ENCODE assay signal across 12 cellular contexts in genomic region chr11:126060651-126061220, GRCh38. TPM values are rescaled to one million over a fixed set of nuclear protein-coding genes. Genes with fewer than 3 reads are reported as not detected.
DNase-seq lines count a peak whose midpoint lies in the region; ATAC-seq and TF ChIP-seq lines count a peak whose summit lies in the region.
"Had no signal": no experiment of that assay in that cellular context is flagged by ENCODE, and none has a peak within 500 bp of the region (broad histone marks: within the 10 kb centered on the region; RNA-seq: fewer than 3 reads in every experiment).

No MANE protein-coding gene starts in this region.

- intact Hi-C loops in PC-3 (cut with micrococcal nuclease), result loop anchor here (1.0 to 5.0 kb wide), 8 partner anchors 20 to 168 kb away; no protein-coding TSS in a partner anchor

- POLR2A ChIA-PET in PC-3 (lab: Charles Lee; ENCODE audit: unreplicated experiment), result no interaction called here

- H3K4me1 Mint-ChIP-seq in activated T-cell treated with anti-CD3 and anti-CD28 coated beads, Interleukin-2, amount 50 U/mL, for 72 hours (ENCODE audit: low read depth), result peaks cover 7% of the 10 kb centered on the region

- H3K27ac Mint-ChIP-seq in activated T-cell treated with anti-CD3 and anti-CD28 coated beads, Interleukin-2, amount 50 U/mL, for 72 hours, result no peak overlapping the region

- H3K4me3 ChIP-seq in PC-3 (ENCODE audit: low read length), result no peak overlapping the region
- H3K4me3 ChIP-seq in smooth muscle cell, result peak overlapping the region; percentile 96

- peaks cover 0 to 2% of the 10 kb centered on the region in 2 donors for H3K36me3 Mint-ChIP-seq in activated T-cell treated with anti-CD3 and anti-CD28 coated beads, Interleukin-2, amount 50 U/mL, for 72 hours (ENCODE audit: insufficient read depth in 2 of 2)

- H3K4me1 ChIP-seq in PC-3 (ENCODE audit: insufficient read depth, low read length), result peaks cover 22% of the 10 kb centered on the region
- peaks cover 29% of the 10 kb centered on the region for H3K4me1 ChIP-seq in smooth muscle cell (ENCODE audit: low read depth)

- H3K79me2 ChIP-seq in PC-3 (ENCODE audit: low read length), result no peaks in the 10 kb centered on the region
- H3K79me2 ChIP-seq in smooth muscle cell (ENCODE audit: low read depth), result peaks cover 8% of the 10 kb centered on the region

- no peaks in the 10 kb centered on the region for H4K20me1 ChIP-seq in PC-3 (ENCODE audit: low read length)
- peaks cover 6% of the 10 kb centered on the region for H4K20me1 ChIP-seq in smooth muscle cell (ENCODE audit: low read depth)

- peak overlapping the region; percentile 96 for H3K4me2 ChIP-seq in PC-3 (ENCODE audit: low read length)
- H3K4me2 ChIP-seq in smooth muscle cell, result peak overlapping the region; percentile 99

- BruUV-seq in PC-3 (replicated peaks; lab: Mats Ljungman, UMichigan), result no TSS peak

- H3K9ac ChIP-seq in PC-3 (ENCODE audit: low read length), result no peak overlapping the region
- H3K9ac ChIP-seq in smooth muscle cell (ENCODE audit: low read depth), result no peak overlapping the region

- H3K9me2 ChIP-seq in PC-3 (replicated peaks; ENCODE audit: low read length), result no peaks in the 10 kb centered on the region

- H3K36me3 ChIP-seq in PC-3 (ENCODE audit: low read depth, low read length) (no peaks in the 10 kb centered on the region), smooth muscle cell (ENCODE audit: low read depth) (no peaks in the 10 kb centered on the region)
- H3K36me3 ChIP-seq: thoracic aorta had no signal

- WGBS in smooth muscle cell (ENCODE audit: low lambda C conversion rate), result 67% methylated on average over 4 of the region's 4 CpGs

- CTCF ChIA-PET in PC-3 (lab: Charles Lee), result interaction anchor here (0.6 to 1.6 kb wide), 4 partner anchors 53 to 222 kb away, joined by 3 to 8 read pairs (median 4); no protein-coding TSS in a partner anchor

- H3K9me3 Mint-ChIP-seq in activated T-cell treated with anti-CD3 and anti-CD28 coated beads, Interleukin-2, amount 50 U/mL, for 72 hours, result no peaks in the 10 kb centered on the region

- DNase-seq in NCI-H1436 (lab: John Stamatoyannopoulos, UW), result peak; percentile 6
- no peak for DNase-seq in NCI-H1436 treated with DMSO at 0.1 percent for 48 hours (lab: John Stamatoyannopoulos, UW)
- peak; percentile 60 for DNase-seq in PC-3
- DNase-seq in kidney tubule cell (ENCODE audit: low spot score), result peak; percentile 45
- DNase-seq in smooth muscle cell (lab: John Stamatoyannopoulos, UW; ENCODE audit: unreplicated experiment), result no peak
- no peak for DNase-seq in activated T-cell treated with anti-CD3 and anti-CD28 coated beads, Interleukin-2, amount 50 U/mL, for 72 hours
- DNase-seq in stimulated activated naive CD4-positive, alpha-beta T cell (lab: John Stamatoyannopoulos, UW), result no peak
- DNase-seq: activated CD8-positive, alpha-beta memory T cell treated with anti-CD3 and anti-CD28 coated beads, Interleukin-2, amount 50 U/mL, for 48 hours; NCI-H2107; retina had no signal

- no peaks in the 10 kb centered on the region for H3F3A ChIP-seq in PC-3 (ENCODE audit: low read length, unreplicated experiment)
- peaks cover 6% of the 10 kb centered on the region for H3F3A ChIP-seq in smooth muscle cell (ENCODE audit: low read depth)

- no peak overlapping the region for H3K4me3 Mint-ChIP-seq in activated T-cell treated with anti-CD3 and anti-CD28 coated beads, Interleukin-2, amount 50 U/mL, for 72 hours

- no peaks in the 10 kb centered on the region for H3K9me3 ChIP-seq in PC-3 (ENCODE audit: low read length)
- H3K9me3 ChIP-seq in smooth muscle cell (replicated peaks; ENCODE audit: low read depth), result no peaks in the 10 kb centered on the region
- H3K9me3 ChIP-seq: thoracic aorta had no signal

- no peaks in the 10 kb centered on the region for H3K27me3 ChIP-seq in PC-3 (ENCODE audit: low read length)
- peaks cover 12% of the 10 kb centered on the region for H3K27me3 ChIP-seq in smooth muscle cell (ENCODE audit: low read depth)

- H2AFZ ChIP-seq in PC-3 (ENCODE audit: low read length) (no peak overlapping the region), smooth muscle cell (ENCODE audit: low read depth) (no peak overlapping the region)

- no peak for TF ChIP-seq CTCF in PC-3 (conservative IDR thresholded peaks at IDR 0.05; ENCODE audit: low read depth, low read length)
- no peak for TF ChIP-seq CTCF in smooth muscle cell (IDR thresholded peaks at IDR 0.05; ENCODE audit: borderline replicate concordance, insufficient read depth, poor library complexity, severe bottlenecking)

- ATAC-seq in PC-3 (peak; percentile 25), GM18867 (IDR thresholded peaks at IDR 0.05; ENCODE audit: unreplicated experiment) (no peak)
- no peak for ATAC-seq in activated T-cell treated with anti-CD3 and anti-CD28 coated beads, Interleukin-2, amount 50 U/mL, for 72 hours (replicated peaks in 1 of 2)

- H3K27ac ChIP-seq in PC-3 (ENCODE audit: low read length) (no peak overlapping the region), smooth muscle cell (ENCODE audit: low read depth) (no peak overlapping the region)
- H3K27ac ChIP-seq: thoracic aorta had no signal

- H3K27me3 Mint-ChIP-seq in activated T-cell treated with anti-CD3 and anti-CD28 coated beads, Interleukin-2, amount 50 U/mL, for 72 hours (ENCODE audit: low read depth), result peaks cover 37% of the 10 kb centered on the region

RNA-seq across cellular contexts. Expression of gene CDON, which starts 1.9 kb away (rescaled TPM):
- total RNA-seq in PC-3 (2014; rRNA removed), result 4.4 and 10.1 TPM in 2 replicates
- 14.8 and 21.1 TPM in 2 replicates for total RNA-seq in smooth muscle cell
- 1.6 and 7.0 TPM in 2 replicates for polyA plus RNA-seq in smooth muscle cell
- total RNA-seq in activated T-cell treated with anti-CD3 and anti-CD28 coated beads, Interleukin-2, amount 50 U/mL, for 72 hours, result 1 to 10 TPM; 1.3 to 1.9 TPM

Comparison
In these comparisons a context has a peak if more than half of its experiments do, and no peak if none do; other contexts are left out.
1. DNase-seq: peak in NCI-H1436 (single experiment), PC-3 (single experiment) and kidney tubule cell (single experiment); none in NCI-H1436 treated with DMSO at 0.1 percent for 48 hours (single experiment), smooth muscle cell (single experiment), activated T-cell treated with anti-CD3 and anti-CD28 coated beads, Interleukin-2, amount 50 U/mL, for 72 hours (0 of 2) and stimulated activated naive CD4-positive, alpha-beta T cell (0 of 6).